In the genomic region with DNA sequence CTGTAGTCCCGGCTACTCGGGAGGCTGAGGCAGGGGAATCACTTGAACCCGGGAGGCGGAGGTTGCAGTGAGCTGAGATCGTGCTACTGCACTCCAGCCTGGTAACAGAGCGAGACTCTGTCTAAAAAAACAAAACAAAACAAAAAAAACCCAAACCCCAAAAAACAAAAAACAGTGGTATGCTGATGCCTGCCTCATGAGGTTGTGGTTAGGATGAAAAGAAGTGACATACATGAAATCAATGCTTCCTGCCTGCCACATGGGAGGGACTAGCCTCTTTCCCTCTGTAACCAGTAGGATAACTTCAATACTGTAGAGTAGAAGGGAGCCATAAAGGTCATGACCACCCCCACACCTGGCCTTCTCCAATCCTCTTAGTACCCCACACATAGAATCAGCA, we compare ENCODE assay signal across 16 cellular contexts. TPM values are rescaled to one million over a fixed set of nuclear protein-coding genes. Genes with fewer than 3 reads are reported as not detected.
A peak's percentile ranks its signal among the peaks of the same experiment; 100 is the strongest.
DNase-seq lines count a peak whose midpoint lies in the region; ATAC-seq, FAIRE-seq and TF ChIP-seq lines count a peak whose summit lies in the region.
"Had no signal": no experiment of that assay in that cellular context is flagged by ENCODE, and none has a peak within 500 bp of the region (broad histone marks: within the 10 kb centered on the region; RNA-seq: fewer than 3 reads in every experiment).

No MANE protein-coding gene starts in this region.

- H3K9me3 ChIP-seq in GM12878 (replicated peaks; ENCODE audit: control insufficient read depth, insufficient read depth, low read length) (peaks cover 18% of the 10 kb centered on the region; the same call in 2 of the 3 replicates), PC-9 (ENCODE audit: insufficient read depth, low read depth) (no peaks in the 10 kb centered on the region)
- H3K9me3 ChIP-seq: HAP-1 had no signal

- no peak overlapping the region for H3K9ac ChIP-seq in GM12878 (ENCODE audit: control insufficient read depth, insufficient read depth, low read length)
- H3K9ac ChIP-seq: parathyroid adenoma had no signal

- H3K27ac ChIP-seq in GM12878 (ENCODE audit: control insufficient read depth, insufficient read depth) (no peak overlapping the region), PC-9 (no peak overlapping the region)
- H3K27ac ChIP-seq: parathyroid adenoma had no signal

- peak overlapping the region; percentile 36 to 45 for H3K4me3 Mint-ChIP-seq in stimulated activated naive CD8-positive, alpha-beta T cell treated with anti-CD3 and anti-CD28 coated beads, Interleukin-15, amount 100 ng/mL, for 72 hours
- H3K4me3 Mint-ChIP-seq in activated CD4-positive, alpha-beta T cell treated with anti-CD3 and anti-CD28 coated beads, Interleukin-2, amount 10 ng/mL, durations not matched to agents 24 days and 14 days, result peak overlapping the region; percentile 57
- H3K4me3 Mint-ChIP-seq: mesothelial cell of epicardium had no signal

- TF ChIP-seq POLR2A in GM12878 (IDR thresholded peaks at IDR 0.05; ENCODE audit: low read depth, low read length), result no peak

- in situ Hi-C loops in GM12878 (cut with MboI), result loop anchor here (25.0 kb wide), 1 partner anchor 1099 kb away; a partner anchor contains a TSS

- H3F3A ChIP-seq in PC-9 (ENCODE audit: insufficient read depth, low read depth), result no peaks in the 10 kb centered on the region

- H3K27me3 ChIP-seq in GM12878 (replicated peaks in 1 of 2; ENCODE audit: control insufficient read depth in 2 of 2, insufficient read depth in 2 of 2, low read length in 1 of 2) (no peaks in the 10 kb centered on the region), PC-9 (ENCODE audit: insufficient read depth, low read depth) (no peaks in the 10 kb centered on the region)

- H3K36me3 ChIP-seq in GM12878 (ENCODE audit: control insufficient read depth in 2 of 2, insufficient read depth in 2 of 2, low read length in 1 of 2) (no peaks in the 10 kb centered on the region), PC-9 (ENCODE audit: low read depth) (no peaks in the 10 kb centered on the region)
- H3K36me3 ChIP-seq: HAP-1 had no signal

- POLR2A ChIA-PET in GM12878 (lab: Charles Lee) (no interaction called here), PC-9 (lab: Charles Lee; ENCODE audit: unreplicated experiment) (no interaction called here)

- peaks cover 96% of the 10 kb centered on the region for H3K4me1 Mint-ChIP-seq in stimulated activated naive CD8-positive, alpha-beta T cell treated with anti-CD3 and anti-CD28 coated beads, Interleukin-15, amount 100 ng/mL, for 72 hours
- peaks cover 92% of the 10 kb centered on the region for H3K4me1 Mint-ChIP-seq in activated CD4-positive, alpha-beta T cell treated with anti-CD3 and anti-CD28 coated beads, Interleukin-2, amount 10 ng/mL, durations not matched to agents 24 days and 14 days
- H3K4me1 Mint-ChIP-seq: mesothelial cell of epicardium had no signal

- H3K9me2 ChIP-seq in PC-9 (ENCODE audit: insufficient read depth), result no peaks in the 10 kb centered on the region

- no peak for TF ChIP-seq EP300 in GM12878 (IDR thresholded peaks at IDR 0.05; ENCODE audit: borderline replicate concordance in 1 of 2, control insufficient read depth in 1 of 2, low read depth in 2 of 2, low read length in 2 of 2)

- H3K79me2 ChIP-seq in GM12878 (ENCODE audit: control insufficient read depth, insufficient read depth, low read length) (no peaks in the 10 kb centered on the region), PC-9 (ENCODE audit: low read depth) (no peaks in the 10 kb centered on the region)
- H3K79me2 ChIP-seq: parathyroid adenoma had no signal

- intact Hi-C loops in activated CD4-positive, alpha-beta T cell treated with anti-CD3 and anti-CD28 coated beads, Interleukin-2, amount 10 ng/mL, durations not matched to agents 24 days and 14 days (cut with micrococcal nuclease), result loop anchor here (10.0 kb wide), 2 partner anchors 926 to 1286 kb away; a partner anchor contains a TSS
- intact Hi-C loops in GM12878 (cut with micrococcal nuclease; ENCODE audit: unreplicated experiment), result no loop called here
- intact Hi-C loops in PC-9 (cut with micrococcal nuclease; ENCODE audit: unreplicated experiment), result no loop called here

- WGBS in GM12878 (ENCODE audit: insufficient coverage, insufficient replicate concordance, low lambda C conversion rate, missing lambda C conversion rate), result 62% methylated on average over 6 of the region's 6 CpGs

- SMC1A ChIA-PET in GM12878 (lab: Charles Lee; ENCODE audit: uncharacterized antibody, unreplicated experiment), result interaction anchor here (1.1 kb wide), 1 partner anchor 25 kb away, joined by 3 read pairs; no protein-coding TSS in a partner anchor

- H3K9me3 Mint-ChIP-seq in stimulated activated naive CD8-positive, alpha-beta T cell treated with anti-CD3 and anti-CD28 coated beads, Interleukin-15, amount 100 ng/mL, for 72 hours, result peaks cover 9 to 10% of the 10 kb centered on the region in 2 donors
- peaks cover 12% of the 10 kb centered on the region for H3K9me3 Mint-ChIP-seq in activated CD4-positive, alpha-beta T cell treated with anti-CD3 and anti-CD28 coated beads, Interleukin-2, amount 10 ng/mL, durations not matched to agents 24 days and 14 days

- BruUV-seq in GM12878 (replicated peaks; lab: Mats Ljungman, UMichigan) (no TSS peak), PC-9 (replicated peaks; lab: Mats Ljungman, UMichigan) (no TSS peak)

- no peak for FAIRE-seq in GM12878 (lab: Jason Lieb, UNC)

- H2AFZ ChIP-seq in GM12878 (ENCODE audit: control insufficient read depth, low read depth, low read length), result no peak overlapping the region
- no peak overlapping the region for H2AFZ ChIP-seq in PC-9
- H2AFZ ChIP-seq: parathyroid adenoma had no signal

- H3K27ac Mint-ChIP-seq in stimulated activated naive CD8-positive, alpha-beta T cell treated with anti-CD3 and anti-CD28 coated beads, Interleukin-15, amount 100 ng/mL, for 72 hours, result peak overlapping the region; percentile 22 to 42
- peak overlapping the region; percentile 77 for H3K27ac Mint-ChIP-seq in activated CD4-positive, alpha-beta T cell treated with anti-CD3 and anti-CD28 coated beads, Interleukin-2, amount 10 ng/mL, durations not matched to agents 24 days and 14 days
- H3K27ac Mint-ChIP-seq: mesothelial cell of epicardium had no signal

- H3K4me3 ChIP-seq in GM12878 (no peak overlapping the region), PC-9 (no peak overlapping the region)
- H3K4me3 ChIP-seq: HAP-1 had no signal

- peaks cover 19% of the 10 kb centered on the region for H3K27me3 Mint-ChIP-seq in stimulated activated naive CD8-positive, alpha-beta T cell treated with anti-CD3 and anti-CD28 coated beads, Interleukin-15, amount 100 ng/mL, for 72 hours
- no peaks in the 10 kb centered on the region for H3K27me3 Mint-ChIP-seq in activated CD4-positive, alpha-beta T cell treated with anti-CD3 and anti-CD28 coated beads, Interleukin-2, amount 10 ng/mL, durations not matched to agents 24 days and 14 days

- no peak for ATAC-seq in stimulated activated naive CD8-positive, alpha-beta T cell treated with anti-CD3 and anti-CD28 coated beads, Interleukin-15, amount 100 ng/mL, for 72 hours
- ATAC-seq in stimulated activated naive CD8-positive, alpha-beta T cell treated with anti-CD3 and anti-CD28 coated beads, Interleukin-15, Interleukin-2, amounts not matched to agents 100 U/mL and 50 U/mL, for 24 hours, result no peak
- ATAC-seq in GM12878, result no peak
- ATAC-seq: esophagus mucosa had no signal

- H3K4me2 ChIP-seq in GM12878 (ENCODE audit: control insufficient read depth, insufficient read depth) (no peak overlapping the region), PC-9 (no peak overlapping the region)

- no peak for TF ChIP-seq RAD21 in GM12878 (IDR thresholded peaks at IDR 0.05; ENCODE audit: insufficient read depth, low read depth, low read length)

- CTCF ChIA-PET in GM12878 (lab: Yijun Ruan, JAX) (interaction anchor here (0.7 to 1.0 kb wide), 3 partner anchors 126 to 876 kb away, joined by 3 to 5 read pairs (median 4); no protein-coding TSS in a partner anchor), PC-9 (lab: Charles Lee) (no interaction called here)

- DNase-seq in stimulated activated naive CD8-positive, alpha-beta T cell treated with anti-CD3 and anti-CD28 coated beads, Interleukin-15, amount 100 ng/mL, for 72 hours, result peak in 1 of 2 donors; percentile 34
- DNase-seq in stimulated activated naive CD8-positive, alpha-beta T cell treated with anti-CD3 and anti-CD28 coated beads, Interleukin-15, Interleukin-2, amounts not matched to agents 100 U/mL and 50 U/mL, for 24 hours, result no peak
- DNase-seq in activated CD4-positive, alpha-beta T cell treated with anti-CD3 and anti-CD28 coated beads, Interleukin-2, amount 10 ng/mL, durations not matched to agents 24 days and 14 days, result peak; percentile 89
- DNase-seq in GM12878 (ENCODE audit: low read depth, low spot score), result no peak
- no peak for DNase-seq in GM03348 (ENCODE audit: low spot score)
- no peak for DNase-seq in PC-9
- no peak for DNase-seq in stimulated activated CD4-positive, alpha-beta T cell treated with anti-CD3 and anti-CD28 coated beads, Interleukin-2, amount 100 ng/mL, for 24 hours
- DNase-seq in NCI-H748 treated with DMSO at 0.1 percent for 48 hours (lab: John Stamatoyannopoulos, UW), result no peak
- DNase-seq: aorta, DMS53, islet precursor cell, NCI-H1436 treated with DMSO at 0.1 percent for 48 hours had no signal

- TF ChIP-seq CTCF in GM12878 (IDR thresholded peaks at IDR 0.05 in 2 of 3, conservative IDR thresholded peaks at IDR 0.05 in 1 of 3; ENCODE audit: control insufficient read depth in 2 of 3, extremely low read depth in 1 of 3, insufficient read depth in 1 of 3, low read depth in 3 of 3, low read length in 3 of 3) (no peak), PC-9 (conservative IDR thresholded peaks at IDR 0.05) (no peak)

- RAD21 ChIA-PET in GM12878 (lab: Charles Lee; ENCODE audit: unreplicated experiment), result no interaction called here

- peaks cover 67% of the 10 kb centered on the region for H3K4me1 ChIP-seq in GM12878 (ENCODE audit: control insufficient read depth, insufficient read depth, low read length)
- H3K4me1 ChIP-seq in PC-9 (replicated peaks; ENCODE audit: insufficient read depth), result peaks cover 14% of the 10 kb centered on the region
- H3K4me1 ChIP-seq: HAP-1, parathyroid adenoma had no signal

- H4K20me1 ChIP-seq in GM12878 (ENCODE audit: control insufficient read depth, insufficient read depth), result no peaks in the 10 kb centered on the region
- H4K20me1 ChIP-seq in PC-9 (ENCODE audit: insufficient read depth), result no peaks in the 10 kb centered on the region

- peaks cover 12% of the 10 kb centered on the region for H3K36me3 Mint-ChIP-seq in activated CD4-positive, alpha-beta T cell treated with anti-CD3 and anti-CD28 coated beads, Interleukin-2, amount 10 ng/mL, durations not matched to agents 24 days and 14 days (ENCODE audit: low read depth)
- H3K36me3 Mint-ChIP-seq: mesothelial cell of epicardium had no signal

RNA-seq across cellular contexts. Expression of a gene that starts 55.2 kb away (rescaled TPM):
- 3.1 and 3.5 TPM in 2 replicates for total RNA-seq in activated CD4-positive, alpha-beta T cell treated with anti-CD3 and anti-CD28 coated beads, Interleukin-2, amount 10 ng/mL, durations not matched to agents 24 days and 14 days
- 0.20 TPM in 1 of 2 replicates, not detected in the other for total RNA-seq in GM12878 (2013; cell fraction: nucleolus; rRNA removed)
- total RNA-seq in GM12878 (2014; rRNA removed), result 0.65 and 0.73 TPM in 2 replicates
- 0.76 and 0.78 TPM in 2 replicates for total RNA-seq in GM12878 (2014; rRNA removed; fragmentation: Illumina TruSeq; extraction: Trizol)
- 1.4 and 1.6 TPM in 2 replicates for total RNA-seq in GM12878 (2021)
- 2.5 TPM for polyA plus RNA-seq in GM12878 (2011; ENCODE audit: low read depth)
- 0.19 and 0.20 TPM in 2 replicates for polyA plus RNA-seq in GM12878 (2011; rRNA removed)
- polyA plus RNA-seq in GM12878 (2011; cell fraction: cytosol; rRNA removed), result 0.20 and 0.24 TPM in 2 replicates
- polyA plus RNA-seq in GM12878 (2011; cell fraction: nucleus; rRNA removed), result 0.09 and 0.23 TPM in 2 replicates
- 2.0 and 3.1 TPM in 2 replicates for polyA plus RNA-seq in GM12878 (2012)
- polyA plus RNA-seq in GM12878 (2014; fragmentation: Illumina TruSeq; extraction: Trizol), result 1.1 and 1.3 TPM in 2 replicates
- polyA plus RNA-seq in GM12878 (2014; fragmentation: Nextera tagmentation; extraction: Ambion mirVana), result under 1 TPM; 0.31 to 0.53 TPM
- polyA plus RNA-seq in GM12878 (2014; rRNA removed), result 0.61 and 0.79 TPM in 2 replicates
- 1 to 10 TPM; 2.2 to 2.4 TPM for polyA plus RNA-seq in GM12878 (2016; fragmentation: Nextera tagmentation; extraction: Ambion mirVana)
- 0.51 and 0.62 TPM in 2 replicates for polyA minus RNA-seq in GM12878 (2011; rRNA and poly(A)+ RNA removed)
- polyA minus RNA-seq in GM12878 (2011; cell fraction: cytosol; rRNA and poly(A)+ RNA removed), result 0.31 TPM in 1 of 2 replicates, not detected in the other
- 0.12 and 0.29 TPM in 2 replicates for polyA minus RNA-seq in GM12878 (2011; cell fraction: nucleus; rRNA and poly(A)+ RNA removed)
- 3.9 and 4.3 TPM in 2 replicates for total RNA-seq in PC-9 (2021)
